Comparison of ENCODE assay signal across 7 cellular contexts in genomic region chr11:120326228-120326627, GRCh38. TPM values are rescaled to one million over a fixed set of nuclear protein-coding genes. Genes with fewer than 3 reads are reported as not detected.
A peak's percentile ranks its signal among the peaks of the same experiment; 100 is the strongest.
DNase-seq lines count a peak whose midpoint lies in the region; ATAC-seq and TF ChIP-seq lines count a peak whose summit lies in the region.

No MANE protein-coding gene starts in this region.

- intact Hi-C loops in adrenal gland (cut with DNase I), result no loop called here

- no peaks in the 10 kb centered on the region for H4K20me1 ChIP-seq in Karpas-422 (ENCODE audit: insufficient read depth, low read depth, low read length)

- H3K79me2 ChIP-seq in Karpas-422 (ENCODE audit: low read length), result no peaks in the 10 kb centered on the region

- TF ChIP-seq POLR2A in adrenal gland (IDR thresholded peaks at IDR 0.05), result peak in 1 of 2 donors; percentile 51

- peaks cover 21% of the 10 kb centered on the region for H3K4me1 ChIP-seq in Karpas-422 (ENCODE audit: low read length)
- peaks cover 23 to 45% of the 10 kb centered on the region in 2 donors for H3K4me1 ChIP-seq in adrenal gland (replicated peaks in 1 of 2)
- H3K4me1 ChIP-seq in iPS-15b (ENCODE audit: control insufficient read depth, insufficient read depth, low read length), result no peaks in the 10 kb centered on the region

- H2AFZ ChIP-seq in Karpas-422 (ENCODE audit: low read length), result no peak overlapping the region

- H3K27me3 ChIP-seq in Karpas-422 (ENCODE audit: low read length) (no peaks in the 10 kb centered on the region), adrenal gland (no peaks in the 10 kb centered on the region), iPS-15b (ENCODE audit: control insufficient read depth, insufficient read depth, low read length) (peaks cover 14% of the 10 kb centered on the region)

- no peaks in the 10 kb centered on the region for H3K36me3 ChIP-seq in Karpas-422 (ENCODE audit: insufficient read depth, low read length)
- peaks cover 0 to 12% of the 10 kb centered on the region in 2 donors for H3K36me3 ChIP-seq in adrenal gland (replicated peaks in 1 of 2)
- no peaks in the 10 kb centered on the region for H3K36me3 ChIP-seq in iPS-15b (ENCODE audit: control insufficient read depth, insufficient read depth, low read length)

- no peaks in the 10 kb centered on the region for H3K9me2 ChIP-seq in Karpas-422 (replicated peaks; ENCODE audit: insufficient read depth, low read length)

- no peaks in the 10 kb centered on the region for H3K9me3 ChIP-seq in Karpas-422 (ENCODE audit: low read length)
- H3K9me3 ChIP-seq in adrenal gland (replicated peaks in 1 of 3), result no peaks in the 10 kb centered on the region
- no peaks in the 10 kb centered on the region for H3K9me3 ChIP-seq in iPS-15b (ENCODE audit: control insufficient read depth, insufficient read depth, low read length)

- TF ChIP-seq CTCF in adrenal gland (IDR thresholded peaks at IDR 0.05), result no peak

- H3K4me2 ChIP-seq in Karpas-422 (ENCODE audit: low read depth, low read length, poor library complexity, severe bottlenecking), result peak overlapping the region; percentile 77

- peak overlapping the region; percentile 66 for H3K4me3 ChIP-seq in Karpas-422 (ENCODE audit: low read length)
- H3K4me3 ChIP-seq in adrenal gland, result peak overlapping the region in 1 of 4 donors; percentile 75
- H3K4me3 ChIP-seq in iPS-15b (ENCODE audit: low read depth, low read length), result peak overlapping the region; percentile 70

- ATAC-seq in GM18909 (IDR thresholded peaks at IDR 0.05; ENCODE audit: poor library complexity, unreplicated experiment) (no peak), HG02759 (IDR thresholded peaks at IDR 0.05; ENCODE audit: unreplicated experiment) (no peak)

- DNase-seq in Karpas-422 (no peak), adrenal gland (peak in 1 of 7 donors; percentile 31), substantia nigra (lab: John Stamatoyannopoulos, UW) (no peak)
- no peak for DNase-seq in stimulated activated naive CD4-positive, alpha-beta T cell treated with Interleukin-2 at 50 U/mL for 16 hours (lab: John Stamatoyannopoulos, UW)

- H3K27ac ChIP-seq in Karpas-422 (ENCODE audit: low read length), result no peak overlapping the region
- peak overlapping the region; percentile 73 to 99 (median 93) for H3K27ac ChIP-seq in adrenal gland
- H3K27ac ChIP-seq in substantia nigra (ENCODE audit: low read depth, low read length, poor library complexity, severe bottlenecking), result peak overlapping the region; percentile 80

- WGBS in adrenal gland, 4 donors, result 17 to 35% (median 22%) methylated on average over 3 of the region's 3 CpGs

- H3K9ac ChIP-seq in Karpas-422 (ENCODE audit: low read length) (peak overlapping the region; percentile 77; the same call in 1 of the 2 replicates), iPS-15b (ENCODE audit: low read depth, low read length) (no peak overlapping the region)

RNA-seq across cellular contexts. Expression of gene TLCD5, which starts 1.1 kb away (rescaled TPM):
- 4.3 and 4.5 TPM in 2 replicates for total RNA-seq in Karpas-422 (2014; rRNA removed; shearing (Covaris generic); ENCODE audit: low replicate concordance)
- total RNA-seq in adrenal gland, result 10 to 100 TPM in 7 of 8 donors, 1 to 10 TPM in 1; 9.4 to 24.4 (median 15.4) TPM
- polyA plus RNA-seq in adrenal gland, result 10 to 100 TPM in 2 of 3 donors, 1 to 10 TPM in 1; 5.8 to 12.9 (median 11.1) TPM

RNA-seq across cellular contexts. Expression of gene ARHGEF12, which starts 10.0 kb away (rescaled TPM):
- 14.0 and 15.4 TPM in 2 replicates for total RNA-seq in Karpas-422 (2014; rRNA removed; shearing (Covaris generic); ENCODE audit: low replicate concordance)
- 100 to 1,000 TPM in 5 of 8 donors, 10 to 100 TPM in 3; 86.0 to 125 (median 109) TPM for total RNA-seq in adrenal gland
- 10 to 100 TPM; 20.2 to 49.3 (median 24.5) TPM for polyA plus RNA-seq in adrenal gland
